8 cellular contexts compared by ENCODE assay signal in genomic region chr4:145934434-145935047, GRCh38. TPM values are rescaled to one million over a fixed set of nuclear protein-coding genes. Genes with fewer than 3 reads are reported as not detected.
DNase-seq lines count a peak whose midpoint lies in the region; ATAC-seq and TF ChIP-seq lines count a peak whose summit lies in the region.

No MANE protein-coding gene starts in this region.

- peak overlapping the region; percentile 93 for H3K4me2 ChIP-seq in OCI-LY7 (ENCODE audit: low read length)

- peaks cover 14% of the 10 kb centered on the region for H3K36me3 Mint-ChIP-seq in activated CD4-positive, alpha-beta T cell treated with anti-CD3 and anti-CD28 coated beads, Interleukin-2, amount 10 ng/mL, durations not matched to agents 24 days and 14 days (ENCODE audit: low read depth)
- peaks cover 23% of the 10 kb centered on the region for H3K36me3 Mint-ChIP-seq in stimulated activated effector memory CD8-positive, alpha-beta T cell treated with anti-CD3 and anti-CD28 coated beads, Interleukin-12 subunit alpha, Interleukin-12 subunit beta, amount 100 ng/mL, for 72 hours

- H3K4me1 Mint-ChIP-seq in activated CD4-positive, alpha-beta T cell treated with anti-CD3 and anti-CD28 coated beads, Interleukin-2, amount 10 ng/mL, durations not matched to agents 24 days and 14 days = peaks cover 47% of the 10 kb centered on the region
- peaks cover 45% of the 10 kb centered on the region for H3K4me1 Mint-ChIP-seq in stimulated activated effector memory CD8-positive, alpha-beta T cell treated with anti-CD3 and anti-CD28 coated beads, Interleukin-12 subunit alpha, Interleukin-12 subunit beta, amount 100 ng/mL, for 72 hours

- H3K27ac Mint-ChIP-seq in activated CD4-positive, alpha-beta T cell treated with anti-CD3 and anti-CD28 coated beads, Interleukin-2, amount 10 ng/mL, durations not matched to agents 24 days and 14 days = peak overlapping the region; percentile 38
- H3K27ac Mint-ChIP-seq in stimulated activated effector memory CD8-positive, alpha-beta T cell treated with anti-CD3 and anti-CD28 coated beads, Interleukin-12 subunit alpha, Interleukin-12 subunit beta, amount 100 ng/mL, for 72 hours = peak overlapping the region; percentile 89

- intact Hi-C loops in activated CD4-positive, alpha-beta T cell treated with anti-CD3 and anti-CD28 coated beads, Interleukin-2, amount 10 ng/mL, durations not matched to agents 24 days and 14 days (cut with micrococcal nuclease) = loop anchor here (5.0 to 10.0 kb wide), 7 partner anchors 60 to 837 kb away; partner anchors contain the start of genes ABCE1, ANAPC10, SLC10A7 and SMAD1
- intact Hi-C loops in OCI-LY7 (cut with micrococcal nuclease; ENCODE audit: unreplicated experiment) = loop anchor here (5.0 kb wide), 5 partner anchors 98 to 752 kb away; partner anchors contain the start of genes LSM6, OTUD4 and SMAD1

- TF ChIP-seq CTCF in OCI-LY7 (conservative IDR thresholded peaks at IDR 0.05; ENCODE audit: low read length) = no peak
- no peak for TF ChIP-seq CTCF in gastroesophageal sphincter (IDR thresholded peaks at IDR 0.05)

- peak overlapping the region; percentile 32; the same call in 1 of the 2 replicates for H2AFZ ChIP-seq in OCI-LY7 (ENCODE audit: low read length)

- ATAC-seq in gastroesophageal sphincter = no peak
- no peak for ATAC-seq in stimulated activated effector memory CD8-positive, alpha-beta T cell treated with anti-CD3 and anti-CD28 coated beads, Interleukin-12 subunit alpha, Interleukin-12 subunit beta, amount 100 ng/mL, for 72 hours
- no peak for ATAC-seq in GM18873 (IDR thresholded peaks at IDR 0.05; ENCODE audit: low FRiP score, unreplicated experiment)

- H3K9me2 ChIP-seq in OCI-LY7 (ENCODE audit: insufficient read depth, low read length) = no peaks in the 10 kb centered on the region

- H3K9me3 Mint-ChIP-seq in activated CD4-positive, alpha-beta T cell treated with anti-CD3 and anti-CD28 coated beads, Interleukin-2, amount 10 ng/mL, durations not matched to agents 24 days and 14 days = no peaks in the 10 kb centered on the region
- no peaks in the 10 kb centered on the region for H3K9me3 Mint-ChIP-seq in stimulated activated effector memory CD8-positive, alpha-beta T cell treated with anti-CD3 and anti-CD28 coated beads, Interleukin-12 subunit alpha, Interleukin-12 subunit beta, amount 100 ng/mL, for 72 hours

- no peaks in the 10 kb centered on the region for H3K27me3 ChIP-seq in gastroesophageal sphincter

- H3K4me3 Mint-ChIP-seq in activated CD4-positive, alpha-beta T cell treated with anti-CD3 and anti-CD28 coated beads, Interleukin-2, amount 10 ng/mL, durations not matched to agents 24 days and 14 days = peak overlapping the region; percentile 94
- H3K4me3 Mint-ChIP-seq in stimulated activated effector memory CD8-positive, alpha-beta T cell treated with anti-CD3 and anti-CD28 coated beads, Interleukin-12 subunit alpha, Interleukin-12 subunit beta, amount 100 ng/mL, for 72 hours = peak overlapping the region; percentile 92

- H3K36me3 ChIP-seq in OCI-LY7 (ENCODE audit: insufficient read depth, low read length) = peaks cover 19% of the 10 kb centered on the region
- no peaks in the 10 kb centered on the region for H3K36me3 ChIP-seq in gastroesophageal sphincter

- no peaks in the 10 kb centered on the region for H3K27me3 Mint-ChIP-seq in activated CD4-positive, alpha-beta T cell treated with anti-CD3 and anti-CD28 coated beads, Interleukin-2, amount 10 ng/mL, durations not matched to agents 24 days and 14 days

- BruUV-seq in OCI-LY7 (replicated peaks; lab: Mats Ljungman, UMichigan) = no TSS peak

- H4K20me1 ChIP-seq in OCI-LY7 (ENCODE audit: insufficient read depth, low read length) = peaks cover 15% of the 10 kb centered on the region; the same call in 1 of the 2 replicates

- H3K9me3 ChIP-seq in OCI-LY7 (ENCODE audit: low read length) (no peaks in the 10 kb centered on the region), gastroesophageal sphincter (no peaks in the 10 kb centered on the region)

- no peak for TF ChIP-seq EP300 in gastroesophageal sphincter (IDR thresholded peaks at IDR 0.05)

- H3K4me3 ChIP-seq in OCI-LY7 (ENCODE audit: low read depth, low read length, poor library complexity, severe bottlenecking) = peak overlapping the region; percentile 87
- no peak overlapping the region for H3K4me3 ChIP-seq in gastroesophageal sphincter

- peaks cover 73% of the 10 kb centered on the region for H3K79me2 ChIP-seq in OCI-LY7 (ENCODE audit: insufficient read depth, low read depth, low read length)

- TF ChIP-seq POLR2A in gastroesophageal sphincter (IDR thresholded peaks at IDR 0.05) = no peak

- DNase-seq in activated CD4-positive, alpha-beta T cell treated with anti-CD3 and anti-CD28 coated beads, Interleukin-2, amount 10 ng/mL, durations not matched to agents 24 days and 14 days = no peak
- no peak for DNase-seq in activated CD4-positive, alpha-beta T cell treated with anti-CD3 and anti-CD28 coated beads, Interleukin-2, amount 50 U/mL, for 4 hours
- DNase-seq in OCI-LY7 (ENCODE audit: low spot score) = peak; percentile 39
- no peak for DNase-seq in stimulated activated effector memory CD8-positive, alpha-beta T cell treated with anti-CD3 and anti-CD28 coated beads, Interleukin-12 subunit alpha, Interleukin-12 subunit beta, amount 100 ng/mL, for 72 hours (ENCODE audit: low spot score in 2 of 2)
- DNase-seq in UCSD-AML1 (lab: John Stamatoyannopoulos, UW; ENCODE audit: unreplicated experiment) = no peak
- no peak for DNase-seq in KG1 (lab: John Stamatoyannopoulos, UW)

- 58 to 61% methylated on average over 3 of the region's 3 CpGs for WGBS in gastroesophageal sphincter (ENCODE audit: low coverage in 1 of 2), 2 donors

- POLR2A ChIA-PET in OCI-LY7 (lab: Charles Lee) = interaction anchor here (0.6 to 1.5 kb wide), 4 partner anchors 12 to 422 kb away, joined by 3 to 4 read pairs (median 4); no protein-coding TSS in a partner anchor

- CTCF ChIA-PET in OCI-LY7 (lab: Charles Lee; ENCODE audit: unreplicated experiment) = no interaction called here

- H3K27ac ChIP-seq in OCI-LY7 (ENCODE audit: low read depth, low read length, poor library complexity, severe bottlenecking) = peak overlapping the region; percentile 92
- H3K27ac ChIP-seq in gastroesophageal sphincter = peak overlapping the region; percentile 11 to 97 (median 90)

- H3K4me1 ChIP-seq in OCI-LY7 (ENCODE audit: insufficient read depth, low read length, poor library complexity, severe bottlenecking) (peaks cover 63% of the 10 kb centered on the region), gastroesophageal sphincter (peaks cover 2 to 64% (median 3%) of the 10 kb centered on the region in 3 donors)

RNA-seq across cellular contexts. Expression of gene ZNF827, which starts 4.1 kb away (rescaled TPM):
- 59.1 and 59.4 TPM in 2 replicates for total RNA-seq in activated CD4-positive, alpha-beta T cell treated with anti-CD3 and anti-CD28 coated beads, Interleukin-2, amount 10 ng/mL, durations not matched to agents 24 days and 14 days
- 15.1 and 24.6 TPM in 2 replicates for total RNA-seq in OCI-LY7 (2014; rRNA removed; shearing (Covaris generic))
- total RNA-seq in OCI-LY7 (2022) (39.8 and 42.9 TPM in 2 replicates), gastroesophageal sphincter (10 to 100 TPM in 3 of 4 donors, 1 to 10 TPM in 1; 9.3 to 39.4 (median 20.3) TPM)
